6 cellular contexts compared by ENCODE assay signal in the genomic region with DNA sequence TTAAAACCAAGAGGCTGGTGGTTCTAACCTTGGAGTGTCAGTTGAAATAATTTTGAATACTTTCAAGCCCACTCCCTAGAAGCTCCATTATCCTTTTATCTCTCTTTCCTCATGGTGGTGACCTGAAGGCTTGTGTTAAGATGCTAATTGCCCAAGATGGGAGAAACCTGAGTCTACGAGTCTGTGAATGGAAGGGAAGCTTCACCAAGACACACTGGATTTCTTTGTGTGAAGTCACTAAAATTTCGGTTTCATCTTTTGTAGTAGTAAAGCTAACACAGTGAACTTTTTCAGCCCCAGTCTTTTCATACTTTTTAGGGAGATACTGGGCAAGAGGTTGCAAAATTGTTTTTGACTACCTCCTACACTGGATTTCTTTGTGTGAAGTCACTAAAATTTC.
DNase-seq lines count a peak whose midpoint lies in the region; ATAC-seq, FAIRE-seq and TF ChIP-seq lines count a peak whose summit lies in the region.
"Not testable (repeated sequence)": the region's sequence is repeated elsewhere in the genome, so short reads cannot be mapped to it uniquely, and the experiment has no call there.

No MANE protein-coding gene starts in this region.

- H3K27ac Mint-ChIP-seq in H9, WTC11: not testable (repeated sequence)

- not testable (repeated sequence) for H4K5ac ChIP-seq in H9 (ENCODE audit: insufficient read length, low read depth, low read length); H1 (ENCODE audit: insufficient read length, low read depth, low read length); mesendoderm (ENCODE audit: low read length)

- H4K20me1 ChIP-seq in H9 (ENCODE audit: control insufficient read depth, insufficient read depth, insufficient read length); MM.1S (ENCODE audit: insufficient read depth, low read length); H1 (replicated peaks in 1 of 2; ENCODE audit: control insufficient read depth in 1 of 2, insufficient read depth in 2 of 2, low read length in 2 of 2): not testable (repeated sequence)

- not testable (repeated sequence) for H3K4me3 ChIP-seq in MM.1S (ENCODE audit: low read length); H1 (ENCODE audit: extremely low read depth in 1 of 4, insufficient read depth in 2 of 4, low read depth in 3 of 4, low read length in 4 of 4); mesendoderm (ENCODE audit: low read length)

- not testable (repeated sequence) for H3K23ac ChIP-seq in H9 (ENCODE audit: insufficient read length, low read depth, low read length); H1 (ENCODE audit: insufficient read length); mesendoderm (ENCODE audit: low read length)

- peak; percentile 46 for ATAC-seq in GM21529 (IDR thresholded peaks at IDR 0.05; ENCODE audit: unreplicated experiment)
- peak; percentile 78 for ATAC-seq in WTC11

- CTCF ChIA-PET in WTC11 (lab: Charles Lee) = not testable (repeated sequence)
- CTCF ChIA-PET in H1 (lab: Charles Lee; ENCODE audit: partially characterized antibody) = interaction anchor here (0.6 to 1.4 kb wide), 3 partner anchors 12 to 182 kb away, joined by 3 to 4 read pairs (median 3); no protein-coding TSS in a partner anchor

- not testable (repeated sequence) for H3K27me3 Mint-ChIP-seq in H9 (ENCODE audit: low read depth); WTC11 (ENCODE audit: low read depth)

- not testable (repeated sequence) for H2BK120ac ChIP-seq in H9 (ENCODE audit: low read depth, low read length, poor library complexity, severe bottlenecking); H1 (replicated peaks; ENCODE audit: low read depth, low read length); mesendoderm (ENCODE audit: low read depth, low read length)

- not testable (repeated sequence) for H2BK20ac ChIP-seq in H9 (ENCODE audit: low read depth, low read length, poor library complexity, severe bottlenecking); H1 (ENCODE audit: low read length)

- H4K91ac ChIP-seq in H9 (ENCODE audit: insufficient read length, low read depth, low read length); H1 (replicated peaks; ENCODE audit: insufficient read length, low read length): not testable (repeated sequence)

- not testable (repeated sequence) for H2BK15ac ChIP-seq in H9 (ENCODE audit: low read depth, low read length); H1 (ENCODE audit: low read length); mesendoderm (replicated peaks; ENCODE audit: low read depth)

- TF ChIP-seq EP300 in H1 (IDR thresholded peaks at IDR 0.05; ENCODE audit: borderline replicate concordance in 1 of 2, low read depth in 2 of 2, low read length in 2 of 2) = not testable (repeated sequence)

- H3K56ac ChIP-seq in H9 (ENCODE audit: insufficient read length, low read depth, low read length); H1 (replicated peaks; ENCODE audit: insufficient read length, low read depth, low read length); mesendoderm (ENCODE audit: low read length): not testable (repeated sequence)

- H3K14ac ChIP-seq in H9 (ENCODE audit: insufficient read depth, low read length); H1 (ENCODE audit: insufficient read length): not testable (repeated sequence)

- H3K4me1 Mint-ChIP-seq in H9, WTC11: not testable (repeated sequence)

- H3K36me3 ChIP-seq in MM.1S (replicated peaks; ENCODE audit: insufficient read depth, low read length); H1 (ENCODE audit: control insufficient read depth in 2 of 4, insufficient read depth in 4 of 4, low read length in 3 of 4); mesendoderm (ENCODE audit: control insufficient read depth, insufficient read depth, low read length): not testable (repeated sequence)

- H3K27ac ChIP-seq in H9 (ENCODE audit: insufficient read length, low read depth, low read length); H1 (ENCODE audit: low read depth, low read length); mesendoderm (ENCODE audit: low read depth, low read length): not testable (repeated sequence)
- peak overlapping the region; percentile 44; the same call in 1 of the 2 replicates for H3K27ac ChIP-seq in MM.1S (ENCODE audit: low read length)

- FAIRE-seq in H1 (lab: Jason Lieb, UNC) = not testable (repeated sequence)

- not testable (repeated sequence) for H4K8ac ChIP-seq in H9 (replicated peaks; ENCODE audit: insufficient read length, low read depth, low read length); H1 (ENCODE audit: extremely low read depth, insufficient read depth, low read length); mesendoderm (ENCODE audit: low read depth, low read length)

- H3K79me2 ChIP-seq in H9 (ENCODE audit: insufficient read depth, low read length); MM.1S (ENCODE audit: low read length); H1 (ENCODE audit: control insufficient read depth in 1 of 2, insufficient read depth in 2 of 2, low read length in 2 of 2); mesendoderm (ENCODE audit: control insufficient read depth, insufficient read depth, low read length): not testable (repeated sequence)

- not testable (repeated sequence) for H3K9me3 Mint-ChIP-seq in H9, WTC11

- H3K4me2 ChIP-seq in H9 (ENCODE audit: insufficient read depth, insufficient read length, low read length); H1 (ENCODE audit: insufficient read depth in 1 of 2, low read depth in 2 of 2, low read length in 2 of 2); mesendoderm (ENCODE audit: low read length): not testable (repeated sequence)
- peak overlapping the region; percentile 16; the same call in 1 of the 2 replicates for H3K4me2 ChIP-seq in MM.1S (ENCODE audit: low read depth, low read length)

- not testable (repeated sequence) for H3T11ph ChIP-seq in H9 (ENCODE audit: low read length)

- not testable (repeated sequence) for H3K4me1 ChIP-seq in H9 (ENCODE audit: insufficient read depth, low read length); H1 (replicated peaks in 1 of 4; ENCODE audit: control insufficient read depth in 3 of 4, insufficient read depth in 4 of 4, low read length in 3 of 4); mesendoderm (ENCODE audit: control insufficient read depth, low read depth, low read length)
- peaks cover 27% of the 10 kb centered on the region for H3K4me1 ChIP-seq in MM.1S (ENCODE audit: low read length)

- not testable (repeated sequence) for H2BK5ac ChIP-seq in H9 (ENCODE audit: insufficient read length, low read length); H1 (ENCODE audit: low read depth, low read length); mesendoderm (ENCODE audit: low read length)

- H3K9me2 ChIP-seq in MM.1S (replicated peaks; ENCODE audit: insufficient read depth, low read length) = not testable (repeated sequence)

- H3K18ac ChIP-seq in H9 (ENCODE audit: insufficient read length, low read depth, low read length); H1 (ENCODE audit: extremely low read depth, low read length); mesendoderm (ENCODE audit: low read length): not testable (repeated sequence)

- H2BK12ac ChIP-seq in H9 (ENCODE audit: insufficient read length, low read depth, low read length); H1 (ENCODE audit: low read depth, low read length): not testable (repeated sequence)

- not testable (repeated sequence) for H3K27me3 ChIP-seq in H9 (ENCODE audit: insufficient read depth, low read length); MM.1S (replicated peaks; ENCODE audit: insufficient read depth, low read length); H1 (replicated peaks in 1 of 4; ENCODE audit: control insufficient read depth in 3 of 4, extremely low read depth in 1 of 4, insufficient read depth in 3 of 4, low read length in 3 of 4); mesendoderm (ENCODE audit: insufficient read depth, low read length, poor library complexity)

- H3K23me2 ChIP-seq in H9 (ENCODE audit: insufficient read length, low read depth, low read length, poor library complexity, severe bottlenecking); H1 (ENCODE audit: low read depth, low read length): not testable (repeated sequence)

- DNase-seq in H9; WTC11 (ENCODE audit: low spot score); H1 (ENCODE audit: low read depth in 1 of 2, low spot score in 2 of 2): not testable (repeated sequence)
- DNase-seq in MM.1S (peak; percentile 10), mesendoderm (peak; percentile 22)

- H3K79me1 ChIP-seq in H9 (ENCODE audit: insufficient read depth, low read depth, low read length, poor library complexity, severe bottlenecking); H1 (ENCODE audit: low read depth, low read length); mesendoderm (ENCODE audit: low read length): not testable (repeated sequence)

- H3K9ac ChIP-seq in H9 (ENCODE audit: extremely low read depth, insufficient read length, low read length); MM.1S (ENCODE audit: low read length); H1 (replicated peaks in 1 of 4; ENCODE audit: extremely low read depth in 1 of 4, low read depth in 3 of 4, low read length in 3 of 4); mesendoderm (ENCODE audit: low read length): not testable (repeated sequence)

- POLR2A ChIA-PET in WTC11 (lab: Charles Lee); H1 (lab: Charles Lee; ENCODE audit: partially characterized antibody): not testable (repeated sequence)

- TF ChIP-seq POLR2A in H1 (IDR thresholded peaks at IDR 0.05; ENCODE audit: control extremely low read depth in 1 of 2, low read depth in 2 of 2, low read length in 2 of 2) = not testable (repeated sequence)

- no CpG with 5 or more reads among the region's 2 CpGs for WGBS in H9 (ENCODE audit: extremely low coverage, insufficient read length, low lambda C conversion rate)
- WGBS in H1 (ENCODE audit: extremely low coverage in 1 of 2, insufficient coverage in 1 of 2, insufficient read length in 1 of 2, insufficient replicate concordance in 2 of 2, low coverage in 1 of 2, low lambda C conversion rate in 2 of 2, missing lambda C conversion rate in 1 of 2), 2 experiments = 85% methylated on average over 2 of the region's 2 CpGs; no CpG with 5 or more reads in 1 of the 2 experiments
- no CpG with 5 or more reads among the region's 2 CpGs for WGBS in mesendoderm (ENCODE audit: extremely low coverage, insufficient coverage, low lambda C conversion rate)

- TF ChIP-seq CTCF in H9 (conservative IDR thresholded peaks at IDR 0.05); MM.1S (IDR thresholded peaks at IDR 0.05; ENCODE audit: low read length); WTC11 (IDR thresholded peaks at IDR 0.05); H1 (IDR thresholded peaks at IDR 0.05; ENCODE audit: control extremely low read depth in 1 of 3, insufficient read depth in 1 of 3, low read depth in 1 of 3, low read length in 3 of 3): not testable (repeated sequence)

- not testable (repeated sequence) for H3K4ac ChIP-seq in H9 (ENCODE audit: low read depth, low read length); H1 (replicated peaks; ENCODE audit: insufficient read length, low read depth, low read length); mesendoderm (ENCODE audit: low read depth, low read length)

- not testable (repeated sequence) for H3F3A ChIP-seq in MM.1S (ENCODE audit: insufficient read depth, low read length)

- H2AK5ac ChIP-seq in H9 (ENCODE audit: insufficient read length, low read length); H1 (ENCODE audit: low read depth, low read length); mesendoderm (ENCODE audit: low read length): not testable (repeated sequence)

- peak overlapping the region; percentile 23 for H2AFZ ChIP-seq in H9 (ENCODE audit: low read length)
- H2AFZ ChIP-seq in MM.1S (ENCODE audit: low read length) = not testable (repeated sequence)
- peak overlapping the region; percentile 77; the same call in 1 of the 2 replicates for H2AFZ ChIP-seq in H1 (ENCODE audit: low read length)

- H3K9me3 ChIP-seq in H9 (ENCODE audit: control insufficient read depth, low read depth, low read length); MM.1S (replicated peaks; ENCODE audit: insufficient read depth, low read length); H1 (ENCODE audit: insufficient read depth in 2 of 2, low read depth in 1 of 2, low read length in 1 of 2): not testable (repeated sequence)

- not testable (repeated sequence) for H3K36me3 Mint-ChIP-seq in H9 (ENCODE audit: insufficient read depth in 1 of 3, low read depth in 3 of 3); WTC11

- TF ChIP-seq RAD21 in H1 (IDR thresholded peaks at IDR 0.05 in 1 of 2, conservative IDR thresholded peaks at IDR 0.05 in 1 of 2; ENCODE audit: low read depth in 2 of 2, low read length in 2 of 2) = not testable (repeated sequence)

- not testable (repeated sequence) for H3K4me3 Mint-ChIP-seq in H9, WTC11
